8 cellular contexts compared by ENCODE assay signal in genomic region chr9:87479801-87480201, GRCh38. TPM values are rescaled to one million over a fixed set of nuclear protein-coding genes. Genes with fewer than 3 reads are reported as not detected.
A peak's percentile ranks its signal among the peaks of the same experiment; 100 is the strongest.
DNase-seq lines count a peak whose midpoint lies in the region; ATAC-seq and TF ChIP-seq lines count a peak whose summit lies in the region.

No MANE protein-coding gene starts in this region.

- H3K4me3 Mint-ChIP-seq in natural killer cell = no peak overlapping the region
- H3K4me3 Mint-ChIP-seq in CD4-positive, alpha-beta memory T cell = no peak overlapping the region
- no peak overlapping the region for H3K4me3 Mint-ChIP-seq in activated T-cell treated with anti-CD3 and anti-CD28 coated beads, Interleukin-2, amount 50 U/mL, for 24 hours

- no peak overlapping the region for H3K27ac ChIP-seq in left ventricle myocardium inferior (replicated peaks)
- H3K27ac ChIP-seq in CD4-positive, alpha-beta memory T cell (ENCODE audit: low read depth, low read length) = no peak overlapping the region

- CTCF ChIA-PET in CD4-positive, alpha-beta memory T cell (lab: Charles Lee; ENCODE audit: partially characterized antibody) = no interaction called here

- intact Hi-C loops in Right ventricle myocardium superior (cut with DNase I) = no loop called here
- intact Hi-C loops in left ventricle myocardium inferior (cut with micrococcal nuclease) = no loop called here
- intact Hi-C loops in natural killer cell (cut with micrococcal nuclease) = no loop called here
- intact Hi-C loops in CD4-positive, alpha-beta memory T cell (cut with micrococcal nuclease) = no loop called here

- no peaks in the 10 kb centered on the region for H3K27me3 Mint-ChIP-seq in natural killer cell (ENCODE audit: low read depth in 2 of 2)
- H3K27me3 Mint-ChIP-seq in CD4-positive, alpha-beta memory T cell = no peaks in the 10 kb centered on the region
- no peaks in the 10 kb centered on the region for H3K27me3 Mint-ChIP-seq in activated T-cell treated with anti-CD3 and anti-CD28 coated beads, Interleukin-2, amount 50 U/mL, for 24 hours

- POLR2A ChIA-PET in CD4-positive, alpha-beta memory T cell (lab: Charles Lee; ENCODE audit: partially characterized antibody) = no interaction called here

- H3K4me1 Mint-ChIP-seq in natural killer cell = no peaks in the 10 kb centered on the region
- no peaks in the 10 kb centered on the region for H3K4me1 Mint-ChIP-seq in CD4-positive, alpha-beta memory T cell
- H3K4me1 Mint-ChIP-seq in activated T-cell treated with anti-CD3 and anti-CD28 coated beads, Interleukin-2, amount 50 U/mL, for 24 hours (ENCODE audit: low read depth) = peaks cover 14% of the 10 kb centered on the region

- H3K4me1 ChIP-seq in left ventricle myocardium inferior = no peaks in the 10 kb centered on the region
- no peaks in the 10 kb centered on the region for H3K4me1 ChIP-seq in CD4-positive, alpha-beta memory T cell (ENCODE audit: insufficient read depth, low read length)

- no peaks in the 10 kb centered on the region for H3K36me3 Mint-ChIP-seq in natural killer cell
- H3K36me3 Mint-ChIP-seq in CD4-positive, alpha-beta memory T cell = no peaks in the 10 kb centered on the region
- H3K36me3 Mint-ChIP-seq in activated T-cell treated with anti-CD3 and anti-CD28 coated beads, Interleukin-2, amount 50 U/mL, for 24 hours (ENCODE audit: low read depth) = no peaks in the 10 kb centered on the region

- no peaks in the 10 kb centered on the region for H3K9me3 ChIP-seq in left ventricle myocardium inferior (replicated peaks)
- H3K9me3 ChIP-seq in CD4-positive, alpha-beta memory T cell (ENCODE audit: control insufficient read depth in 1 of 2, low read length in 2 of 2) = no peaks in the 10 kb centered on the region

- H3K4me3 ChIP-seq in left ventricle myocardium inferior = no peak overlapping the region
- no peak overlapping the region for H3K4me3 ChIP-seq in CD4-positive, alpha-beta memory T cell (ENCODE audit: low read length in 2 of 2)

- H3K36me3 ChIP-seq in left ventricle myocardium inferior = no peaks in the 10 kb centered on the region
- H3K36me3 ChIP-seq in CD4-positive, alpha-beta memory T cell (ENCODE audit: insufficient read depth, low read length) = no peaks in the 10 kb centered on the region

- no peak overlapping the region for H3K27ac Mint-ChIP-seq in natural killer cell
- H3K27ac Mint-ChIP-seq in CD4-positive, alpha-beta memory T cell = no peak overlapping the region
- H3K27ac Mint-ChIP-seq in activated T-cell treated with anti-CD3 and anti-CD28 coated beads, Interleukin-2, amount 50 U/mL, for 24 hours = no peak overlapping the region

- H3K9me3 Mint-ChIP-seq in natural killer cell = no peaks in the 10 kb centered on the region
- no peaks in the 10 kb centered on the region for H3K9me3 Mint-ChIP-seq in CD4-positive, alpha-beta memory T cell
- H3K9me3 Mint-ChIP-seq in activated T-cell treated with anti-CD3 and anti-CD28 coated beads, Interleukin-2, amount 50 U/mL, for 24 hours = no peaks in the 10 kb centered on the region

- peak; percentile 46 for DNase-seq in Right ventricle myocardium superior
- DNase-seq in left ventricle myocardium inferior = no peak
- peak; percentile 93 for DNase-seq in SIG-M5 treated with dmso at 0.1 percent for 504 hours (lab: John Stamatoyannopoulos, UW; ENCODE audit: unreplicated experiment)
- DNase-seq in natural killer cell = no peak
- no peak for DNase-seq in HCEC 1CT
- DNase-seq in CD4-positive, alpha-beta memory T cell = no peak
- no peak for DNase-seq in activated T-cell treated with anti-CD3 and anti-CD28 coated beads, Interleukin-2, amount 50 U/mL, for 24 hours

- no peaks in the 10 kb centered on the region for H3K27me3 ChIP-seq in left ventricle myocardium inferior (ENCODE audit: low read depth)
- H3K27me3 ChIP-seq in CD4-positive, alpha-beta memory T cell (ENCODE audit: insufficient read depth, low read length) = no peaks in the 10 kb centered on the region

- no peak for ATAC-seq in Right ventricle myocardium superior (ENCODE audit: poor library complexity)
- ATAC-seq in HG03025 (IDR thresholded peaks at IDR 0.05; ENCODE audit: low FRiP score, unreplicated experiment) = peak; percentile 78
- peak in 2 of 3 donors; percentile 13 to 61 for ATAC-seq in natural killer cell

- TF ChIP-seq CTCF in left ventricle myocardium inferior (IDR thresholded peaks at IDR 0.05; ENCODE audit: borderline replicate concordance) (no peak), natural killer cell (IDR thresholded peaks at IDR 0.05) (no peak)

RNA-seq across cellular contexts. Expression of gene DAPK1, which starts 17.9 kb away (rescaled TPM):
- 5.3 TPM for total RNA-seq in Right ventricle myocardium superior
- total RNA-seq in left ventricle myocardium inferior = 5.5 TPM
- total RNA-seq in natural killer cell = 10 to 100 TPM; 12.2 to 26.5 (median 22.7) TPM
- 1 to 10 TPM; 1.7 to 2.2 TPM for total RNA-seq in CD4-positive, alpha-beta memory T cell
- polyA plus RNA-seq in CD4-positive, alpha-beta memory T cell = not detected

Comparison
In these comparisons a context has a peak if more than half of its experiments do, and no peak if none do; other contexts are left out.
1. DNase-seq: peak in Right ventricle myocardium superior (single experiment) and SIG-M5 treated with dmso at 0.1 percent for 504 hours (single experiment); none in left ventricle myocardium inferior (single experiment), natural killer cell (single experiment), HCEC 1CT (single experiment), CD4-positive, alpha-beta memory T cell (0 of 5) and activated T-cell treated with anti-CD3 and anti-CD28 coated beads, Interleukin-2, amount 50 U/mL, for 24 hours (single experiment).